1 cellular context compared by ENCODE assay signal in genomic region chr7:37527109-37527508, GRCh38.
A peak's percentile ranks its signal among the peaks of the same experiment; 100 is the strongest.
TF ChIP-seq lines count a peak whose summit lies in the region.

No MANE protein-coding gene starts in this region.

TF ChIP-seq in HepG2, 621 proteins besides CTCF, POLR2A, EP300 and RAD21 (continued from another document):
- TF ChIP-seq HNF4A (CRISPR knock-in tag; IDR thresholded peaks at IDR 0.05) = peak; percentile 25; the same call in 1 of the 2 replicates
- TF ChIP-seq, protein P1, sequence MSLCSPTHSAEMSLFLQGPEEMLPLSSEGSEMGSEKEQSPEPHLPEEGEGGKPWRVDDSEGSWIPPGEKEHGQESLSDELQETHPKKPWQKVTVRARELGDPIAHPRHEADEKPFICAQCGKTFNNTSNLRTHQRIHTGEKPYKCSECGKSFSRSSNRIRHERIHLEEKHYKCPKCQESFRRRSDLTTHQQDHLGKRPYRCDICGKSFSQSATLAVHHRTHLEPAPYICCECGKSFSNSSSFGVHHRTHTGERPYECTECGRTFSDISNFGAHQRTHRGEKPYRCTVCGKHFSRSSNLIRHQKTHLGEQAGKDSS (CRISPR knock-in tag; IDR thresholded peaks at IDR 0.05; ENCODE audit: borderline replicate concordance, low read depth) = no peak
- TF ChIP-seq DNMT1 (CRISPR knock-in tag; IDR thresholded peaks at IDR 0.05) = no peak
- TF ChIP-seq SYNCRIP (IDR thresholded peaks at IDR 0.05; ENCODE audit: insufficient read depth, low read depth, low read length) = no peak
